In the genomic region with DNA sequence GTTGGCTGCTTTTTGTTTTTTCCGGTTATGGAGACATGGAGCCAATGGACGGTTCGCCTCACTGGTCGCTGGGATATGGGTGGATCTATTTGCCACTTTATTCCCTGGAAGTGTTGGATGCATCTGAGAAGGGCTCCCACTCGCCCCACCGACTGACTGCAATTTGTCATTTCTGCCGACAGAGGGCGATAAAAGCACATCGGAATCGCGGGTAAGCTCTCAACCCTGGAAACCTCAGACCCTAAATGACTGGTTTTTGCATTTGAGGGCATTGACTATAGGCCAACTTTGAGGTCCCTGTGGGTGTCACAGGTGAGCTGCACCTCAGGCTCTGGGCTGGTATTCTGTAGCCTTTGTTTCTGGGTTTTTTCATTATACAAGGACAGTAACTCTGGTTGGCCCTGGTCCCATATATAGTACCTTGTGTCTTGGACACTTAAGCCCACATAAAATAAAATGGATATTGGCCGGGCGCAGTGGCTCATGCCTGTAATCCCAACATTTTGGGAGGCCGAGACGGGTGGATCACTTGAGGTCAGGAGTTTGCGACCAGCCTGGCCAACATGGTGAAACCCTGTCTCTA, we compare ENCODE assay signal across 9 cellular contexts. TPM values are rescaled to one million over a fixed set of nuclear protein-coding genes. Genes with fewer than 3 reads are reported as not detected.
DNase-seq lines count a peak whose midpoint lies in the region; ATAC-seq and TF ChIP-seq lines count a peak whose summit lies in the region.
"Had no signal": no experiment of that assay in that cellular context is flagged by ENCODE, and none has a peak within 500 bp of the region (broad histone marks: within the 10 kb centered on the region; RNA-seq: fewer than 3 reads in every experiment).

No MANE protein-coding gene starts in this region.

- DNase-seq in H9, result peak; percentile 82
- peak; percentile 44 to 63 for DNase-seq in activated T-cell treated with anti-CD3 and anti-CD28 coated beads, Interleukin-2, amount 50 U/mL, for 72 hours
- DNase-seq in fibroblast of pulmonary artery (ENCODE audit: low read depth), result peak; percentile 49
- peak; percentile 94 for DNase-seq in osteoblast (ENCODE audit: insufficient read length, low spot score, missing footprints)
- DNase-seq in aorta, result no peak
- DNase-seq in NCI-H2107 (lab: John Stamatoyannopoulos, UW), result no peak

- H3K27ac Mint-ChIP-seq in H9, result peak overlapping the region in 1 of 3 experiments; percentile 80; a peak in 1 of 7 replicates
- H3K27ac Mint-ChIP-seq in activated T-cell treated with anti-CD3 and anti-CD28 coated beads, Interleukin-2, amount 50 U/mL, for 72 hours, result no peak overlapping the region

- no peak overlapping the region for H2BK20ac ChIP-seq in H9 (ENCODE audit: low read depth, low read length, poor library complexity, severe bottlenecking)

- no peak overlapping the region for H3K56ac ChIP-seq in H9 (ENCODE audit: insufficient read length, low read depth, low read length)

- H2BK5ac ChIP-seq in H9 (ENCODE audit: insufficient read length, low read length), result no peak overlapping the region

- H3K27ac ChIP-seq in C4-2B, result no peak overlapping the region
- H3K27ac ChIP-seq in H9 (ENCODE audit: insufficient read length, low read depth, low read length), result no peak overlapping the region
- no peak overlapping the region for H3K27ac ChIP-seq in OCI-LY1 (ENCODE audit: low read depth, low read length, poor library complexity, severe bottlenecking)
- no peak overlapping the region for H3K27ac ChIP-seq in osteoblast (ENCODE audit: low read depth, low read length)
- H3K27ac ChIP-seq in aorta (ENCODE audit: low read depth in 1 of 2, low read length in 2 of 2), result no peak overlapping the region

- peaks cover 16% of the 10 kb centered on the region for H3K27me3 Mint-ChIP-seq in H9 (ENCODE audit: low read depth)
- peaks cover 11% of the 10 kb centered on the region for H3K27me3 Mint-ChIP-seq in activated T-cell treated with anti-CD3 and anti-CD28 coated beads, Interleukin-2, amount 50 U/mL, for 72 hours (ENCODE audit: low read depth)

- no peaks in the 10 kb centered on the region for H3K9me2 ChIP-seq in OCI-LY1 (ENCODE audit: low read depth, low read length)

- H4K5ac ChIP-seq in H9 (ENCODE audit: insufficient read length, low read depth, low read length), result no peak overlapping the region

- H3K4me1 Mint-ChIP-seq in H9, result peaks cover 17% of the 10 kb centered on the region in 2 experiments
- H3K4me1 Mint-ChIP-seq in activated T-cell treated with anti-CD3 and anti-CD28 coated beads, Interleukin-2, amount 50 U/mL, for 72 hours (ENCODE audit: low read depth), result peaks cover 3% of the 10 kb centered on the region

- H3K4me2 ChIP-seq in H9 (ENCODE audit: insufficient read depth, insufficient read length, low read length), result no peak overlapping the region
- H3K4me2 ChIP-seq in OCI-LY1 (ENCODE audit: low read length), result no peak overlapping the region
- H3K4me2 ChIP-seq in osteoblast (ENCODE audit: insufficient read depth, low read length), result no peak overlapping the region

- WGBS in H9 (ENCODE audit: extremely low coverage, insufficient read length, low lambda C conversion rate), result no CpG with 5 or more reads among the region's 16 CpGs
- WGBS in aorta, 2 donors, result 37 to 43% methylated on average over 16 of the region's 16 CpGs

- H3K23me2 ChIP-seq in H9 (ENCODE audit: insufficient read length, low read depth, low read length, poor library complexity, severe bottlenecking), result peaks cover 7% of the 10 kb centered on the region

- no peak overlapping the region for H3K14ac ChIP-seq in H9 (ENCODE audit: insufficient read depth, low read length)

- H3K4me1 ChIP-seq in H9 (ENCODE audit: insufficient read depth, low read length) (no peaks in the 10 kb centered on the region; the same call in 1 of the 2 replicates), OCI-LY1 (ENCODE audit: insufficient read depth, low read length, severe bottlenecking) (peaks cover 5% of the 10 kb centered on the region), osteoblast (ENCODE audit: insufficient read depth, low read length) (peaks cover 5% of the 10 kb centered on the region), aorta (ENCODE audit: control insufficient read depth in 1 of 2, insufficient read depth in 2 of 2, low read length in 2 of 2) (peaks cover 0 to 5% of the 10 kb centered on the region in 2 donors)

- no peak overlapping the region for H2BK120ac ChIP-seq in H9 (ENCODE audit: low read depth, low read length, poor library complexity, severe bottlenecking)

- no peak overlapping the region for H3K4ac ChIP-seq in H9 (ENCODE audit: low read depth, low read length)

- no peaks in the 10 kb centered on the region for H3K9me3 ChIP-seq in H9 (ENCODE audit: control insufficient read depth, low read depth, low read length)
- H3K9me3 ChIP-seq in OCI-LY1 (ENCODE audit: low read length), result no peaks in the 10 kb centered on the region
- no peaks in the 10 kb centered on the region for H3K9me3 ChIP-seq in osteoblast (ENCODE audit: low read depth, low read length)
- H3K9me3 ChIP-seq in aorta (ENCODE audit: control insufficient read depth, low read length), result no peaks in the 10 kb centered on the region

- no peak overlapping the region for H2AFZ ChIP-seq in H9 (ENCODE audit: low read length)
- H2AFZ ChIP-seq in OCI-LY1 (ENCODE audit: low read length), result no peak overlapping the region
- no peak overlapping the region for H2AFZ ChIP-seq in osteoblast (ENCODE audit: low read length)

- H3K4me3 Mint-ChIP-seq in H9, result no peak overlapping the region; a peak in 1 of 5 replicates
- H3K4me3 Mint-ChIP-seq in activated T-cell treated with anti-CD3 and anti-CD28 coated beads, Interleukin-2, amount 50 U/mL, for 72 hours, result no peak overlapping the region

- H3K9me3 Mint-ChIP-seq in H9, result no peaks in the 10 kb centered on the region; a peak in 2 of 5 replicates
- no peaks in the 10 kb centered on the region for H3K9me3 Mint-ChIP-seq in activated T-cell treated with anti-CD3 and anti-CD28 coated beads, Interleukin-2, amount 50 U/mL, for 72 hours

- H2AK5ac ChIP-seq in H9 (ENCODE audit: insufficient read length, low read length), result no peak overlapping the region

- H3T11ph ChIP-seq in H9 (ENCODE audit: low read length), result no peak overlapping the region

- H3K9ac ChIP-seq in H9 (ENCODE audit: extremely low read depth, insufficient read length, low read length) (no peak overlapping the region), OCI-LY1 (ENCODE audit: low read length) (no peak overlapping the region)

- H3F3A ChIP-seq in OCI-LY1 (ENCODE audit: insufficient read depth, low read length), result no peaks in the 10 kb centered on the region

- H3K23ac ChIP-seq in H9 (ENCODE audit: insufficient read length, low read depth, low read length), result no peak overlapping the region

- H4K20me1 ChIP-seq in H9 (ENCODE audit: control insufficient read depth, insufficient read depth, insufficient read length) (no peaks in the 10 kb centered on the region), OCI-LY1 (ENCODE audit: insufficient read depth, low read length) (no peaks in the 10 kb centered on the region), osteoblast (ENCODE audit: insufficient read depth, low read length) (no peaks in the 10 kb centered on the region)

- H3K79me2 ChIP-seq in H9 (ENCODE audit: insufficient read depth, low read length), result no peaks in the 10 kb centered on the region
- H3K79me2 ChIP-seq in OCI-LY1 (ENCODE audit: insufficient read depth, low read length), result no peaks in the 10 kb centered on the region
- H3K79me2 ChIP-seq in osteoblast (ENCODE audit: insufficient read depth, low read length), result no peaks in the 10 kb centered on the region

- peak; percentile 43 to 72 for ATAC-seq in activated T-cell treated with anti-CD3 and anti-CD28 coated beads, Interleukin-2, amount 50 U/mL, for 72 hours (replicated peaks in 1 of 2)
- ATAC-seq in aorta (ENCODE audit: low FRiP score), result peak; percentile 63

- H3K36me3 Mint-ChIP-seq in H9 (ENCODE audit: insufficient read depth in 1 of 3, low read depth in 3 of 3), result peaks cover 0 to 2% (median 0%) of the 10 kb centered on the region in 3 experiments; a peak in 1 of 7 replicates
- H3K36me3 Mint-ChIP-seq in activated T-cell treated with anti-CD3 and anti-CD28 coated beads, Interleukin-2, amount 50 U/mL, for 72 hours (ENCODE audit: insufficient read depth in 2 of 2), result no peaks in the 10 kb centered on the region

- no peak overlapping the region for H4K8ac ChIP-seq in H9 (replicated peaks; ENCODE audit: insufficient read length, low read depth, low read length)

- H3K27me3 ChIP-seq in H9 (ENCODE audit: insufficient read depth, low read length), result no peaks in the 10 kb centered on the region
- H3K27me3 ChIP-seq in OCI-LY1 (ENCODE audit: insufficient read depth, low read length), result no peaks in the 10 kb centered on the region
- H3K27me3 ChIP-seq in osteoblast (ENCODE audit: insufficient read depth, low read length), result peaks cover 11% of the 10 kb centered on the region
- no peaks in the 10 kb centered on the region for H3K27me3 ChIP-seq in aorta (ENCODE audit: control insufficient read depth in 1 of 2, insufficient read depth in 2 of 2, low read length in 1 of 2)

- no peak overlapping the region for H4K91ac ChIP-seq in H9 (ENCODE audit: insufficient read length, low read depth, low read length)

- no peak overlapping the region for H2BK15ac ChIP-seq in H9 (ENCODE audit: low read depth, low read length)

- H3K18ac ChIP-seq in H9 (ENCODE audit: insufficient read length, low read depth, low read length), result no peak overlapping the region

- no peak overlapping the region for H2BK12ac ChIP-seq in H9 (ENCODE audit: insufficient read length, low read depth, low read length)

- H3K36me3 ChIP-seq in OCI-LY1 (ENCODE audit: insufficient read depth, low read length) (no peaks in the 10 kb centered on the region), osteoblast (ENCODE audit: insufficient read depth, low read length) (no peaks in the 10 kb centered on the region), aorta (ENCODE audit: control insufficient read depth in 1 of 2, insufficient read depth in 2 of 2, low read length in 1 of 2) (no peaks in the 10 kb centered on the region)

- intact Hi-C loops in aorta (cut with DNase I), result loop anchor here (5.0 to 10.0 kb wide), 3 partner anchors 142 to 844 kb away; a partner anchor contains a TSS

- H3K79me1 ChIP-seq in H9 (ENCODE audit: insufficient read depth, low read depth, low read length, poor library complexity, severe bottlenecking), result no peaks in the 10 kb centered on the region

- TF ChIP-seq CTCF in C4-2B (conservative IDR thresholded peaks at IDR 0.05), result peak; percentile 95
- TF ChIP-seq CTCF in H9 (conservative IDR thresholded peaks at IDR 0.05), result peak; percentile 91
- TF ChIP-seq CTCF in OCI-LY1 (IDR thresholded peaks at IDR 0.05; ENCODE audit: low read length), result peak; percentile 63
- peak; percentile 79 for TF ChIP-seq CTCF in fibroblast of pulmonary artery (IDR thresholded peaks at IDR 0.05; ENCODE audit: low read length, missing control alignments)
- peak; percentile 93 for TF ChIP-seq CTCF in osteoblast (IDR thresholded peaks at IDR 0.05; ENCODE audit: extremely low read depth, low read depth, low read length)

- H3K4me3 ChIP-seq in OCI-LY1 (ENCODE audit: low read depth, low read length, poor library complexity, severe bottlenecking) (no peak overlapping the region), fibroblast of pulmonary artery (replicated peaks; ENCODE audit: low read depth, low read length) (no peak overlapping the region), osteoblast (ENCODE audit: insufficient read depth, low read length) (no peak overlapping the region), aorta (ENCODE audit: low read length in 2 of 2) (no peak overlapping the region)

RNA-seq across cellular contexts. Expression of a gene that starts 11.9 kb away (rescaled TPM):
- total RNA-seq in H9 (2021), result not detected in 2 replicates
- not detected for total RNA-seq in activated T-cell treated with anti-CD3 and anti-CD28 coated beads, Interleukin-2, amount 50 U/mL, for 72 hours
- not detected in 2 replicates for total RNA-seq in osteoblast
- not detected for total RNA-seq in aorta
- not detected for polyA plus RNA-seq in aorta
- total RNA-seq: skeletal muscle tissue had no signal

Comparison
In these comparisons a context has a peak if more than half of its experiments do, and no peak if none do; other contexts are left out.
1. DNase-seq: peak in H9 (single experiment), activated T-cell treated with anti-CD3 and anti-CD28 coated beads, Interleukin-2, amount 50 U/mL, for 72 hours (2 of 2), fibroblast of pulmonary artery (single experiment) and osteoblast (single experiment); none in aorta (0 of 2) and NCI-H2107 (single experiment).
2. Peak in every context shown above with its lines, with median percentiles within 50 percentile points of each other: CTCF ChIP-seq.